In genomic region chr16:23711785-23712184, GRCh38 we compare ENCODE assay signal across 24 cellular contexts. TPM values are rescaled to one million over a fixed set of nuclear protein-coding genes. Genes with fewer than 3 reads are reported as not detected.
"Had no signal": no experiment of that assay in that cellular context is flagged by ENCODE, and none has a peak within 500 bp of the region (broad histone marks: within the 10 kb centered on the region; RNA-seq: fewer than 3 reads in every experiment).

No MANE protein-coding gene starts in this region.

- H3K4me1 ChIP-seq: neural progenitor cell, sigmoid colon, tibial artery had no signal

- H3K9ac ChIP-seq: neural progenitor cell had no signal

- H3K9me3 ChIP-seq: ovary had no signal

- DNase-seq: activated CD4-positive, alpha-beta T cell treated with anti-CD3 and anti-CD28 coated beads, Interleukin-2, amount 10 ng/mL, durations not matched to agents 24 days and 14 days; activated CD4-positive, CD25-positive, alpha-beta regulatory T cell; activated CD8-positive, alpha-beta memory T cell treated with anti-CD3 and anti-CD28 coated beads, Interleukin-2, amount 50 U/mL, for 4 hours; activated CD8-positive, alpha-beta T cell treated with anti-CD3 and anti-CD28 coated beads, Interleukin-2, amount 10 ng/mL, durations not matched to agents 7 days and 5 days; activated gamma-delta T cell; activated T-cell treated with anti-CD3 and anti-CD28 coated beads, Interleukin-2, amount 50 U/mL, for 72 hours; caudate nucleus; effector CD4-positive, alpha-beta T cell; esophagus squamous epithelium; glutamatergic neuron; naive B cell; ovary; sigmoid colon; stimulated activated CD4-positive, alpha-beta T cell treated with anti-CD3 and anti-CD28 coated beads, Interleukin-12 subunit alpha, Interleukin-12 subunit beta, amount 100 ng/mL, for 4 hours; stimulated activated CD4-positive, alpha-beta T cell treated with anti-CD3 and anti-CD28 coated beads, Interleukin-2, amount 100 ng/mL, for 24 hours; SW 1271; tibial artery had no signal

- H3K27ac ChIP-seq: coronary artery, esophagus squamous epithelium, neural progenitor cell, ovary, sigmoid colon, tibial artery had no signal

- ATAC-seq: activated CD8-positive, alpha-beta T cell treated with anti-CD3 and anti-CD28 coated beads, Interleukin-2, amount 10 ng/mL, durations not matched to agents 7 days and 5 days; activated naive CD4-positive, alpha-beta T cell treated with anti-CD3 and anti-CD28 coated beads, Interleukin-2, amount 50 U/mL, for 72 hours; activated T-cell treated with anti-CD3 and anti-CD28 coated beads, Interleukin-2, amount 50 U/mL, for 72 hours; stimulated activated effector memory CD8-positive, alpha-beta T cell treated with anti-CD3 and anti-CD28 coated beads, Interleukin-12 subunit alpha, Interleukin-12 subunit beta, amount 100 ng/mL, for 72 hours had no signal

- H3K27me3 ChIP-seq: ovary had no signal

- H3K36me3 ChIP-seq: esophagus squamous epithelium, neural progenitor cell, ovary, sigmoid colon, tibial artery had no signal

- H3K4me3 ChIP-seq: coronary artery, esophagus squamous epithelium, neural progenitor cell, ovary, sigmoid colon, tibial artery had no signal

RNA-seq across cellular contexts. Expression of gene ERN2, which starts 1.2 kb away (rescaled TPM):
- total RNA-seq: activated CD4-positive, alpha-beta T cell treated with anti-CD3 and anti-CD28 coated beads, Interleukin-2, amount 10 ng/mL, durations not matched to agents 24 days and 14 days; activated CD8-positive, alpha-beta T cell treated with anti-CD3 and anti-CD28 coated beads, Interleukin-2, amount 10 ng/mL, durations not matched to agents 7 days and 5 days; activated naive CD4-positive, alpha-beta T cell treated with anti-CD3 and anti-CD28 coated beads, Interleukin-2, amount 50 U/mL, for 72 hours; pulmonary artery endothelial cell; T-helper 2 cell treated with Interferon-gamma antibody and Interleukin-4, amounts not matched to agents 100 ng/mL and 5 ng/mL, for 36 hours had no signal
- polyA plus RNA-seq: ovary had no signal

RNA-seq across cellular contexts. Expression of gene CHP2, which starts 43.0 kb away (rescaled TPM):
- total RNA-seq: activated CD4-positive, alpha-beta T cell treated with anti-CD3 and anti-CD28 coated beads, Interleukin-2, amount 10 ng/mL, durations not matched to agents 24 days and 14 days; activated CD8-positive, alpha-beta T cell treated with anti-CD3 and anti-CD28 coated beads, Interleukin-2, amount 10 ng/mL, durations not matched to agents 7 days and 5 days; activated naive CD4-positive, alpha-beta T cell treated with anti-CD3 and anti-CD28 coated beads, Interleukin-2, amount 50 U/mL, for 72 hours; activated T-cell treated with anti-CD3 and anti-CD28 coated beads, Interleukin-2, amount 50 U/mL, for 72 hours; fibroblast of villous mesenchyme; pulmonary artery endothelial cell; T-helper 2 cell treated with Interferon-gamma antibody and Interleukin-4, amounts not matched to agents 100 ng/mL and 5 ng/mL, for 36 hours had no signal
